13 cellular contexts compared by ENCODE assay signal in the genomic region with DNA sequence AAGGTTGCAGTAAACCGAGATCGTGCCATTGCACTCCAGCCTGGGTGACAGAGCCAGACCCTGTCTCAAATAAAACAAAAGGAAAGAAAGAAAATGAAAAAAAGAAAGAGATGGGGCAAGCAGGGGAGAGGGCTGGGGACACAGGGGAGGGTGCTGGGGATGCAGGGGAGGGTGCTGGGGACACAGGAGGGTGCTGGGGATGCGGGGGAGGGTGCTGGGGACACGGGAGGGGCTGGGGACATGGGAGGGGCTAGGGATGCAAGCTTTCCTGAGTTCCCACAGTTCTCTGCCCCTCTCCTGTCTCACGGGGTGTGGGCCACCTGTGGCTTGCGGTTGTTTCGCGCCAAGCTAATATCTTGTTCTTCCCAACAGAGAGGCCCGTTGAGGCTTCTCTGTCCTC. TPM values are rescaled to one million over a fixed set of nuclear protein-coding genes. Genes with fewer than 3 reads are reported as not detected.
DNase-seq lines count a peak whose midpoint lies in the region; ATAC-seq and TF ChIP-seq lines count a peak whose summit lies in the region.
"Had no signal": no experiment of that assay in that cellular context is flagged by ENCODE, and none has a peak within 500 bp of the region (broad histone marks: within the 10 kb centered on the region; RNA-seq: fewer than 3 reads in every experiment).

No MANE protein-coding gene starts in this region.

- H2BK5ac ChIP-seq in trophoblast cell (ENCODE audit: low read depth, low read length, poor library complexity): no peak overlapping the region

- H3K4me1 ChIP-seq in DND-41 (ENCODE audit: insufficient read depth, low read length) (peaks cover 14% of the 10 kb centered on the region), Loucy (ENCODE audit: insufficient read depth, low read length, poor library complexity, severe bottlenecking) (peaks cover 33% of the 10 kb centered on the region), trophoblast cell (ENCODE audit: control insufficient read depth in 1 of 2, insufficient read depth in 2 of 2, low read length in 2 of 2) (no peaks in the 10 kb centered on the region), upper lobe of right lung (peaks cover 1% of the 10 kb centered on the region)
- H3K4me1 ChIP-seq: BE2C, Caco-2 had no signal

- H2AFZ ChIP-seq in DND-41 (ENCODE audit: low read depth, low read length) (no peak overlapping the region), Loucy (ENCODE audit: low read length) (no peak overlapping the region), trophoblast cell (ENCODE audit: insufficient read depth, low read length, poor library complexity) (no peak overlapping the region)

- H3K9me3 ChIP-seq in DND-41 (ENCODE audit: insufficient read depth, low read length, severe bottlenecking): no peaks in the 10 kb centered on the region
- H3K9me3 ChIP-seq in Loucy (ENCODE audit: insufficient read depth, low read depth, low read length): no peaks in the 10 kb centered on the region
- H3K9me3 ChIP-seq in trophoblast cell (ENCODE audit: insufficient read depth, low read depth, low read length): peaks cover 6% of the 10 kb centered on the region
- no peaks in the 10 kb centered on the region for H3K9me3 ChIP-seq in upper lobe of right lung
- H3K9me3 ChIP-seq: BE2C, Caco-2 had no signal

- H3K9me2 ChIP-seq in Loucy (replicated peaks; ENCODE audit: low read depth, low read length): no peaks in the 10 kb centered on the region

- H4K20me1 ChIP-seq in DND-41 (ENCODE audit: insufficient read depth, low read length) (peaks cover 47% of the 10 kb centered on the region), Loucy (ENCODE audit: insufficient read depth, low read length, poor library complexity, severe bottlenecking) (peaks cover 36% of the 10 kb centered on the region)

- no peak overlapping the region for H3K18ac ChIP-seq in trophoblast cell (ENCODE audit: low read length)

- no peak overlapping the region for H4K12ac ChIP-seq in trophoblast cell (ENCODE audit: low read depth, low read length)

- H3K4ac ChIP-seq in trophoblast cell (ENCODE audit: low read depth, low read length): peak overlapping the region; percentile 14

- no peak overlapping the region for H3K14ac ChIP-seq in trophoblast cell (ENCODE audit: low read length)

- no peak overlapping the region for H2BK12ac ChIP-seq in trophoblast cell (ENCODE audit: low read length)

- H3K27me3 ChIP-seq in DND-41 (ENCODE audit: insufficient read depth, low read length, poor library complexity) (no peaks in the 10 kb centered on the region), Loucy (ENCODE audit: insufficient read depth, low read length, poor library complexity, severe bottlenecking) (no peaks in the 10 kb centered on the region), trophoblast cell (ENCODE audit: insufficient read depth, low read length) (no peaks in the 10 kb centered on the region), upper lobe of right lung (no peaks in the 10 kb centered on the region)
- H3K27me3 ChIP-seq: BE2C had no signal

- H3K9ac ChIP-seq in DND-41 (ENCODE audit: low read depth, low read length): no peak overlapping the region
- no peak overlapping the region for H3K9ac ChIP-seq in Loucy (ENCODE audit: low read depth, low read length, poor library complexity, severe bottlenecking)
- no peak overlapping the region for H3K9ac ChIP-seq in trophoblast cell (ENCODE audit: low read length)

- intact Hi-C loops in upper lobe of right lung (cut with DNase I): no loop called here

- TF ChIP-seq CTCF in DND-41 (IDR thresholded peaks at IDR 0.05; ENCODE audit: borderline replicate concordance, extremely low read depth, low read length, poor library complexity, severe bottlenecking): no peak
- no peak for TF ChIP-seq CTCF in Loucy (conservative IDR thresholded peaks at IDR 0.05; ENCODE audit: low read length)
- no peak for TF ChIP-seq CTCF in upper lobe of right lung (IDR thresholded peaks at IDR 0.05)

- H3K27ac ChIP-seq in DND-41 (ENCODE audit: low read length) (no peak overlapping the region), trophoblast cell (ENCODE audit: low read depth, low read length) (no peak overlapping the region), upper lobe of right lung (no peak overlapping the region)

- no peak overlapping the region for H4K8ac ChIP-seq in trophoblast cell (ENCODE audit: low read depth, low read length)

- no peak overlapping the region for H3K4me2 ChIP-seq in DND-41 (ENCODE audit: insufficient read depth, low read length)
- H3K4me2 ChIP-seq in Loucy (ENCODE audit: low read depth, low read length, poor library complexity, severe bottlenecking): peak overlapping the region; percentile 42
- H3K4me2 ChIP-seq in trophoblast cell (ENCODE audit: low read length): no peak overlapping the region

- H3K79me2 ChIP-seq in DND-41 (ENCODE audit: insufficient read depth, low read length) (peaks cover 94% of the 10 kb centered on the region), Loucy (ENCODE audit: insufficient read depth, low read length) (peaks cover 94% of the 10 kb centered on the region), trophoblast cell (ENCODE audit: control insufficient read depth, insufficient read depth, low read length, poor library complexity) (peaks cover 2% of the 10 kb centered on the region)

- no peak overlapping the region for H4K91ac ChIP-seq in trophoblast cell (ENCODE audit: low read depth, low read length)

- H2AK5ac ChIP-seq in trophoblast cell (ENCODE audit: low read length): no peak overlapping the region

- no CpG with 5 or more reads among the region's 9 CpGs for WGBS in trophoblast cell (ENCODE audit: extremely low coverage, insufficient coverage, insufficient read length)

- no peaks in the 10 kb centered on the region for H3K79me1 ChIP-seq in trophoblast cell (ENCODE audit: low read length)

- DNase-seq in DND-41 (no peak), trophoblast cell (no peak), upper lobe of right lung (peak; percentile 26), glomerular visceral epithelial cell (ENCODE audit: extremely low spot score) (no peak), COLO829 (ENCODE audit: low spot score) (no peak)
- DNase-seq: BE2C; C1 segment of cervical spinal cord; Caco-2; CD4-positive, CD25-positive, alpha-beta regulatory T cell; CD8-positive, alpha-beta memory T cell; DMS79; H9 had no signal

- H2BK120ac ChIP-seq in trophoblast cell (ENCODE audit: insufficient read depth, low read length, poor library complexity): no peak overlapping the region

- no peak overlapping the region for H3K23ac ChIP-seq in trophoblast cell (ENCODE audit: low read length)

- H3F3A ChIP-seq in Loucy (ENCODE audit: low read depth): no peaks in the 10 kb centered on the region

- H3K36me3 ChIP-seq in DND-41 (ENCODE audit: insufficient read depth, low read length) (peaks cover 48% of the 10 kb centered on the region), Loucy (ENCODE audit: insufficient read depth, low read length) (peaks cover 17% of the 10 kb centered on the region; the same call in 1 of the 2 replicates), trophoblast cell (ENCODE audit: control insufficient read depth in 1 of 2, insufficient read depth in 2 of 2, low read length in 2 of 2) (peaks cover 22 to 32% of the 10 kb centered on the region in 2 experiments), upper lobe of right lung (peaks cover 33% of the 10 kb centered on the region)

- H3K4me3 ChIP-seq in DND-41 (ENCODE audit: low read depth in 1 of 2, low read length in 2 of 2) (no peak overlapping the region), Loucy (ENCODE audit: low read length, poor library complexity, severe bottlenecking) (no peak overlapping the region), trophoblast cell (ENCODE audit: low read depth, low read length) (no peak overlapping the region), upper lobe of right lung (no peak overlapping the region)

- ATAC-seq in DND-41 (ENCODE audit: insufficient read depth, low read depth) (0 out of 3 replicates have a peak, but pooled peaks have one; percentile 24), upper lobe of right lung (peak; percentile 22)

RNA-seq across cellular contexts. Expression of a gene that starts 7.2 kb away (rescaled TPM):
- polyA plus RNA-seq in trophoblast cell (2013): 84.3 and 85.8 TPM in 2 replicates
- 69.5 TPM for total RNA-seq in upper lobe of right lung

RNA-seq across cellular contexts. Expression of a gene that starts 42.9 kb away (rescaled TPM):
- 1.1 and 1.3 TPM in 2 replicates for polyA plus RNA-seq in trophoblast cell (2013)
- total RNA-seq in upper lobe of right lung: 11.3 TPM
- polyA plus RNA-seq: CD8-positive, alpha-beta memory T cell had no signal
